Comparison of ENCODE assay signal across 8 cellular contexts in the genomic region with DNA sequence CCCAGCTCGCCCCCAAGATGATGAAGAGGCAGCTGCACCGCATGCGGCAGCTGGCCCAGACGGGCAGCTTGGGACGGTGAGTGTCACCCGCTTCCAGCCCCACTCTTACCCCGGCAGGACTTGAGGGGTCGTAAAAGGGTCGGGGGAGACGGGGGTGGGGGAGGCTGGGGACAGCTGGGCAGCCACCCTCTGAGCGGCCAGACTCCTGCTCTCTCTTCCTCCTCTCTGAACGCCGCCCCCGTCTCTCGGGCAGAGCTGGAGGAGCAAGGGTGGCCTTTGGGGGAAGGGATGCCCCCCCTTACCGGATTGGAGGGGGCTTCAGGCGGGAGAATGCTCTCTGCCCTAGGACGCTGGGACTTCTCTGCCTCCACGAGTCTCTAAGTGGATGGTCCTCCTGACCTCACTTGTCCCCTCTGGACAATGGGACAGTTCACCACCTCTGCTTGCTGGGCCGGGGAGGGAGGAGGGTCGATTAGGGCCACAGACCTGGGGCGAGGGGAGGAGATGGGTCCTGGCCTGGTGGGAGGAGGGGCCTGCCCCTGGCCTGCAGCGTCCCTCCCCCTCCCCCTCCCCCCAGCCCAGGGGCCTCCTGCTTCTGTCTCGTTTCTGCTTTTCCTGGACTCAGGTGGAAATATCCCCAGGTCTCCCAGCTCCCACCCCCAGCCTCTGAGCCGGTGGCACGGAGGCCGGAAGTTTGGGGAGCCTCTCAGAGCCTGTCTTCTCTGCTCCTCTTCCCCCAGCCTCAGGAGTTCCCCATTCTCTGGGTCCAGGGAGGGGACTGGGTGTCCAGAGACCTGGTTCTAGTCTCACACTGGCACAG. TPM values are rescaled to one million over a fixed set of nuclear protein-coding genes. Genes with fewer than 3 reads are reported as not detected.
DNase-seq lines count a peak whose midpoint lies in the region; ATAC-seq and TF ChIP-seq lines count a peak whose summit lies in the region.

No MANE protein-coding gene starts in this region.

- H2AFZ ChIP-seq in SU-DHL-6 (ENCODE audit: low read depth, low read length, severe bottlenecking) (peak overlapping the region; percentile 50), fibroblast of lung (ENCODE audit: low read length) (no peak overlapping the region), parathyroid adenoma (peak overlapping the region; percentile 84)

- ATAC-seq in GM18861 (IDR thresholded peaks at IDR 0.05; ENCODE audit: unreplicated experiment), result no peak
- ATAC-seq in HG02981 (IDR thresholded peaks at IDR 0.05; ENCODE audit: unreplicated experiment), result no peak

- H3K9ac ChIP-seq in SU-DHL-6 (ENCODE audit: low read length), result peak overlapping the region; percentile 94
- H3K9ac ChIP-seq in fibroblast of lung (ENCODE audit: insufficient read depth, low read length), result peak overlapping the region; percentile 30
- H3K9ac ChIP-seq in parathyroid adenoma, result no peak overlapping the region

- H3K4me1 Mint-ChIP-seq in T-helper 1 cell treated with Interleukin-12 subunit alpha and Interleukin-12 subunit beta and Interleukin-4 antibody, amounts not matched to agents 30 μg/mL and 1 μg/mL, for 36 hours (ENCODE audit: low read depth), result peaks cover 43% of the 10 kb centered on the region

- no peaks in the 10 kb centered on the region for H4K20me1 ChIP-seq in SU-DHL-6 (ENCODE audit: low read depth, low read length)
- H4K20me1 ChIP-seq in fibroblast of lung (ENCODE audit: control insufficient read depth, extremely low read depth, insufficient read depth, low read length), result no peaks in the 10 kb centered on the region

- no peaks in the 10 kb centered on the region for H3K9me3 Mint-ChIP-seq in T-helper 1 cell treated with Interleukin-12 subunit alpha and Interleukin-12 subunit beta and Interleukin-4 antibody, amounts not matched to agents 30 μg/mL and 1 μg/mL, for 36 hours

- H3K4me1 ChIP-seq in fibroblast of lung (ENCODE audit: control insufficient read depth, extremely low read depth, insufficient read depth, low read length), result peaks cover 22% of the 10 kb centered on the region
- H3K4me1 ChIP-seq in parathyroid adenoma, result peaks cover 29% of the 10 kb centered on the region
- H3K4me1 ChIP-seq in adrenal gland (replicated peaks in 1 of 2), result peaks cover 0 to 35% of the 10 kb centered on the region in 2 donors

- no peaks in the 10 kb centered on the region for H3K27me3 Mint-ChIP-seq in T-helper 1 cell treated with Interleukin-12 subunit alpha and Interleukin-12 subunit beta and Interleukin-4 antibody, amounts not matched to agents 30 μg/mL and 1 μg/mL, for 36 hours (ENCODE audit: low read depth)

- peaks cover 12% of the 10 kb centered on the region for H3K79me2 ChIP-seq in SU-DHL-6 (ENCODE audit: insufficient read depth, low read length)
- H3K79me2 ChIP-seq in fibroblast of lung (ENCODE audit: control insufficient read depth, insufficient read depth, low read length), result no peaks in the 10 kb centered on the region
- peaks cover 2% of the 10 kb centered on the region for H3K79me2 ChIP-seq in parathyroid adenoma

- WGBS in adrenal gland, 4 donors, result 0 to 23% (median 11%) methylated on average over 3 to 27 of the region's 27 CpGs

- H3K27me3 ChIP-seq in SU-DHL-6 (ENCODE audit: low read length) (no peaks in the 10 kb centered on the region), fibroblast of lung (ENCODE audit: control insufficient read depth, insufficient read depth, low read length) (no peaks in the 10 kb centered on the region), parathyroid adenoma (ENCODE audit: control insufficient read depth, insufficient read depth, low read length) (no peaks in the 10 kb centered on the region), adrenal gland (no peaks in the 10 kb centered on the region)

- H3K27ac ChIP-seq in SU-DHL-6 (ENCODE audit: low read depth, low read length), result peak overlapping the region; percentile 81
- H3K27ac ChIP-seq in fibroblast of lung (ENCODE audit: insufficient read depth, low read length), result no peak overlapping the region
- no peak overlapping the region for H3K27ac ChIP-seq in parathyroid adenoma
- peak overlapping the region in 2 of 5 donors; percentile 47 to 86 for H3K27ac ChIP-seq in adrenal gland

- peaks cover 22% of the 10 kb centered on the region for H3K36me3 Mint-ChIP-seq in T-helper 1 cell treated with Interleukin-12 subunit alpha and Interleukin-12 subunit beta and Interleukin-4 antibody, amounts not matched to agents 30 μg/mL and 1 μg/mL, for 36 hours (ENCODE audit: low read depth)

- intact Hi-C loops in adrenal gland (cut with DNase I), result loop anchor here (5.0 to 10.0 kb wide), 3 partner anchors 42 to 155 kb away; no protein-coding TSS in a partner anchor

- peak overlapping the region; percentile 100 for H3K4me3 Mint-ChIP-seq in T-helper 1 cell treated with Interleukin-12 subunit alpha and Interleukin-12 subunit beta and Interleukin-4 antibody, amounts not matched to agents 30 μg/mL and 1 μg/mL, for 36 hours

- H3K9me3 ChIP-seq in SU-DHL-6 (ENCODE audit: insufficient read depth, low read length) (no peaks in the 10 kb centered on the region), fibroblast of lung (ENCODE audit: control insufficient read depth, insufficient read depth, low read depth, low read length) (no peaks in the 10 kb centered on the region), parathyroid adenoma (ENCODE audit: control insufficient read depth, low read length) (no peaks in the 10 kb centered on the region), adrenal gland (replicated peaks in 1 of 3) (no peaks in the 10 kb centered on the region)

- H3K4me2 ChIP-seq in SU-DHL-6 (ENCODE audit: low read depth, low read length, poor library complexity, severe bottlenecking), result peak overlapping the region; percentile 86
- peak overlapping the region; percentile 82 for H3K4me2 ChIP-seq in fibroblast of lung (ENCODE audit: extremely low read depth, insufficient read depth, low read length)
- H3K4me2 ChIP-seq in parathyroid adenoma (ENCODE audit: low read length), result peak overlapping the region; percentile 87

- peak overlapping the region; percentile 99 for H3K27ac Mint-ChIP-seq in T-helper 1 cell treated with Interleukin-12 subunit alpha and Interleukin-12 subunit beta and Interleukin-4 antibody, amounts not matched to agents 30 μg/mL and 1 μg/mL, for 36 hours

- H3F3A ChIP-seq in SU-DHL-6 (ENCODE audit: insufficient read depth), result peaks cover 19% of the 10 kb centered on the region; the same call in 1 of the 2 replicates

- peak overlapping the region; percentile 86 for H3K4me3 ChIP-seq in SU-DHL-6 (ENCODE audit: insufficient read depth, low read length, poor library complexity, severe bottlenecking)
- peak overlapping the region; percentile 55 to 64 (median 56) for H3K4me3 ChIP-seq in fibroblast of lung (replicated peaks in 1 of 4; ENCODE audit: control extremely low read depth in 1 of 4, insufficient read depth in 1 of 4, low read depth in 3 of 4, low read length in 4 of 4)
- H3K4me3 ChIP-seq in parathyroid adenoma (ENCODE audit: low read depth, low read length), result peak overlapping the region; percentile 67
- H3K4me3 ChIP-seq in adrenal gland, result peak overlapping the region in 2 of 4 donors; percentile 17 to 61

- no peaks in the 10 kb centered on the region for H3K9me2 ChIP-seq in SU-DHL-6 (replicated peaks; ENCODE audit: insufficient read depth, low read length)

- H3K36me3 ChIP-seq in SU-DHL-6 (ENCODE audit: low read length) (no peaks in the 10 kb centered on the region), fibroblast of lung (ENCODE audit: control insufficient read depth, insufficient read depth, low read length) (peaks cover 4% of the 10 kb centered on the region), parathyroid adenoma (ENCODE audit: control insufficient read depth, insufficient read depth, low read length) (no peaks in the 10 kb centered on the region), adrenal gland (replicated peaks in 1 of 2) (no peaks in the 10 kb centered on the region)

- TF ChIP-seq CTCF in SU-DHL-6 (IDR thresholded peaks at IDR 0.05; ENCODE audit: insufficient read depth, low read length, poor library complexity, severe bottlenecking) (no peak), fibroblast of lung (conservative IDR thresholded peaks at IDR 0.05 in 1 of 2, IDR thresholded peaks at IDR 0.05 in 1 of 2; ENCODE audit: low read depth in 1 of 2, low read length in 2 of 2) (no peak), parathyroid adenoma (IDR thresholded peaks at IDR 0.05) (no peak), adrenal gland (IDR thresholded peaks at IDR 0.05) (no peak)

- no peak for DNase-seq in T-helper 1 cell
- no peak for DNase-seq in fibroblast of lung (ENCODE audit: low read depth in 2 of 2)
- DNase-seq in adrenal gland, result no peak

- TF ChIP-seq POLR2A in adrenal gland (IDR thresholded peaks at IDR 0.05), result no peak

RNA-seq across cellular contexts. Expression of a gene that starts 0.5 kb away (rescaled TPM):
- total RNA-seq in fibroblast of lung (3.1 and 6.2 TPM in 2 replicates), adrenal gland (10 to 100 TPM in 5 of 8 donors, 1 to 10 TPM in 3; 8.1 to 18.7 (median 10.6) TPM)
- polyA plus RNA-seq in fibroblast of lung (2.9 and 5.5 TPM in 2 replicates), adrenal gland (10 to 100 TPM in 1 of 3 donors, 1 to 10 TPM in 2; 2.4 to 27.3 (median 9.8) TPM)
- 7.7 and 15.2 TPM in 2 replicates for polyA plus RNA-seq in fibroblast of lung (2012)
- polyA minus RNA-seq in fibroblast of lung (ENCODE audit: low replicate concordance), result 15.3 and 34.4 TPM in 2 replicates

RNA-seq across cellular contexts. Expression of a gene that starts 18.5 kb away (rescaled TPM):
- total RNA-seq in fibroblast of lung, result 4.0 and 5.1 TPM in 2 replicates
- 7.9 and 14.7 TPM in 2 replicates for polyA plus RNA-seq in fibroblast of lung
- polyA plus RNA-seq in fibroblast of lung (2012), result 6.9 and 16.5 TPM in 2 replicates
- 14.5 and 15.0 TPM in 2 replicates for polyA minus RNA-seq in fibroblast of lung (ENCODE audit: low replicate concordance)
- total RNA-seq in adrenal gland, result 10 to 100 TPM; 16.2 to 49.7 (median 20.9) TPM
- polyA plus RNA-seq in adrenal gland, result 10 to 100 TPM in 2 of 3 donors, 1 to 10 TPM in 1; 10.0 to 41.9 (median 13.4) TPM

RNA-seq across cellular contexts. Expression of a gene that starts 31.3 kb away (rescaled TPM):
- 24.7 and 27.9 TPM in 2 replicates for total RNA-seq in fibroblast of lung
- 18.0 and 23.1 TPM in 2 replicates for polyA plus RNA-seq in fibroblast of lung
- 17.3 and 21.9 TPM in 2 replicates for polyA plus RNA-seq in fibroblast of lung (2012)
- polyA minus RNA-seq in fibroblast of lung (ENCODE audit: low replicate concordance), result 17.6 and 35.7 TPM in 2 replicates
- total RNA-seq in adrenal gland, result 10 to 100 TPM; 30.6 to 93.3 (median 65.6) TPM
- polyA plus RNA-seq in adrenal gland, result 100 to 1,000 TPM in 2 of 3 donors, 10 to 100 TPM in 1; 42.4 to 160 (median 107) TPM

RNA-seq across cellular contexts. Expression of a gene that starts 35.5 kb away (rescaled TPM):
- total RNA-seq in fibroblast of lung (6,362 and 11,230 TPM in 2 replicates), adrenal gland (1,000 to 10,000 TPM in 3 of 8 donors, 100 to 1,000 TPM in 5; 623 to 2,904 (median 918) TPM)
- polyA plus RNA-seq in fibroblast of lung (5,090 and 5,801 TPM in 2 replicates), adrenal gland (1,000 to 10,000 TPM in 2 of 3 donors, 100 to 1,000 TPM in 1; 588 to 4,628 (median 4,577) TPM)
- polyA plus RNA-seq in fibroblast of lung (2012), result 11,602 and 14,894 TPM in 2 replicates
- 14,591 and 18,200 TPM in 2 replicates for polyA minus RNA-seq in fibroblast of lung (ENCODE audit: low replicate concordance)

RNA-seq across cellular contexts. Expression of a gene that starts 46.2 kb away (rescaled TPM):
- 12.1 and 15.4 TPM in 2 replicates for total RNA-seq in fibroblast of lung
- polyA plus RNA-seq in fibroblast of lung, result 12.8 and 26.1 TPM in 2 replicates
- polyA plus RNA-seq in fibroblast of lung (2012), result 16.0 and 29.1 TPM in 2 replicates
- 5.0 and 6.3 TPM in 2 replicates for polyA minus RNA-seq in fibroblast of lung (ENCODE audit: low replicate concordance)
- total RNA-seq in adrenal gland, result 10 to 100 TPM; 23.2 to 51.1 (median 39.3) TPM
- polyA plus RNA-seq in adrenal gland, result 10 to 100 TPM; 26.7 to 90.7 (median 73.8) TPM
